Comparison of ENCODE assay signal across 19 cellular contexts in the genomic region with DNA sequence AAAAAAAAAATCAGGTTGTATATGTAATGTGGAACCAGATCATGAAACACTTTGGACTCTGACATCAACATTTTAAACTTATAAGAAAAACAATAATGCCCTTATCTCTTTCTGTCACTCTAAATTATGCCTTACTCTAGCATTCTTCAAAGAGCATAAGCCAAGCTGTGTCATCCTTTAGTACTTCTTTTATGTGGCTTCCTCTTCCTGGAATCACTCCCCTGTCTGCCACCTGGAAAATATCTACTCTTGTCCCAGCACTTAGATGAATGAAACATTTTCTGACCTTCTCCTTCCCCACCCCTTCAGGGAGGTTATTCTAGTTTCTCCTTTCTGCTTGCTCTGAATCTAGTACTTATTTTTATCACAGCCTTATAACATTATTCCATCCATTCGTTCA.
"Had no signal": no experiment of that assay in that cellular context is flagged by ENCODE, and none has a peak within 500 bp of the region (broad histone marks: within the 10 kb centered on the region; RNA-seq: fewer than 3 reads in every experiment).

No MANE protein-coding gene starts in this region.

- H3K27ac ChIP-seq: left lung had no signal

- H3K27me3 ChIP-seq: left lung had no signal

- H3K4me3 Mint-ChIP-seq: activated CD4-positive, alpha-beta memory T cell treated with anti-CD3 and anti-CD28 coated beads, Interleukin-2, amount 10 ng/mL, durations not matched to agents 7 days and 5 days; activated CD8-positive, alpha-beta memory T cell treated with anti-CD3 and anti-CD28 coated beads, Interleukin-2, amount 10 ng/mL, durations not matched to agents 7 days and 5 days; activated naive CD4-positive, alpha-beta T cell treated with anti-CD3 and anti-CD28 coated beads, Interleukin-2, amount 10 ng/mL, durations not matched to agents 7 days and 5 days; brain; immature natural killer cell; natural killer cell; stimulated activated naive B cell treated with anti-CD40 and anti-IgM and Interleukin-4, amounts not matched to agents 10 μg/mL and 1 μg/mL and 100 μg/mL, for 72 hours; type B pancreatic cell had no signal

- H3K27me3 Mint-ChIP-seq: activated CD4-positive, alpha-beta memory T cell treated with anti-CD3 and anti-CD28 coated beads, Interleukin-2, amount 10 ng/mL, durations not matched to agents 7 days and 5 days; activated CD8-positive, alpha-beta memory T cell treated with anti-CD3 and anti-CD28 coated beads, Interleukin-2, amount 10 ng/mL, durations not matched to agents 7 days and 5 days; activated naive CD4-positive, alpha-beta T cell treated with anti-CD3 and anti-CD28 coated beads, Interleukin-2, amount 10 ng/mL, durations not matched to agents 7 days and 5 days; progenitor cell of endocrine pancreas; stimulated activated naive B cell treated with anti-CD40 and anti-IgM and Interleukin-4, amounts not matched to agents 10 μg/mL and 1 μg/mL and 100 μg/mL, for 72 hours; type B pancreatic cell had no signal

- H3K9me3 ChIP-seq: left lung had no signal

- H3K4me1 Mint-ChIP-seq: activated CD4-positive, alpha-beta memory T cell treated with anti-CD3 and anti-CD28 coated beads, Interleukin-2, amount 10 ng/mL, durations not matched to agents 7 days and 5 days; activated CD8-positive, alpha-beta memory T cell treated with anti-CD3 and anti-CD28 coated beads, Interleukin-2, amount 10 ng/mL, durations not matched to agents 7 days and 5 days; activated naive CD4-positive, alpha-beta T cell treated with anti-CD3 and anti-CD28 coated beads, Interleukin-2, amount 10 ng/mL, durations not matched to agents 7 days and 5 days; brain; immature natural killer cell; natural killer cell; stimulated activated naive B cell treated with anti-CD40 and anti-IgM and Interleukin-4, amounts not matched to agents 10 μg/mL and 1 μg/mL and 100 μg/mL, for 72 hours had no signal

- H3K9me3 Mint-ChIP-seq: activated CD4-positive, alpha-beta memory T cell treated with anti-CD3 and anti-CD28 coated beads, Interleukin-2, amount 10 ng/mL, durations not matched to agents 7 days and 5 days; activated naive CD4-positive, alpha-beta T cell treated with anti-CD3 and anti-CD28 coated beads, Interleukin-2, amount 10 ng/mL, durations not matched to agents 7 days and 5 days; brain; type B pancreatic cell had no signal

- H3K4me3 ChIP-seq: left lung, lung had no signal

- ATAC-seq: activated CD8-positive, alpha-beta memory T cell treated with anti-CD3 and anti-CD28 coated beads, Interleukin-2, amount 10 ng/mL, durations not matched to agents 7 days and 5 days; left lung; natural killer cell; stimulated activated naive B cell treated with anti-CD40 and anti-IgM and Interleukin-4, amounts not matched to agents 10 μg/mL and 1 μg/mL and 100 μg/mL, for 72 hours had no signal

- DNase-seq: activated CD4-positive, alpha-beta memory T cell treated with anti-CD3 and anti-CD28 coated beads, Interleukin-2, amount 10 ng/mL, durations not matched to agents 7 days and 5 days; activated CD4-positive, alpha-beta T cell treated with anti-CD3 and anti-CD28 coated beads for 48 hours; activated CD8-positive, alpha-beta memory T cell treated with anti-CD3 and anti-CD28 coated beads, Interleukin-2, amount 10 ng/mL, durations not matched to agents 7 days and 5 days; activated effector memory CD4-positive, alpha-beta T cell treated with anti-CD3 and anti-CD28 coated beads, Interleukin-2, amount 50 U/mL, for 16 hours; activated naive CD4-positive, alpha-beta T cell treated with anti-CD3 and anti-CD28 coated beads, Interleukin-2, amount 10 ng/mL, durations not matched to agents 7 days and 5 days; activated T-cell treated with anti-CD3 and anti-CD28 coated beads for 4 hours; effector memory CD4-positive, alpha-beta T cell; immature natural killer cell; kidney glomerular epithelial cell; left lung; natural killer cell; retina; stimulated activated CD4-positive, alpha-beta T cell treated with anti-CD3 and anti-CD28 coated beads, Interleukin-2, amount 100 ng/mL, for 48 hours; stimulated activated CD8-positive, alpha-beta memory T cell treated with anti-CD3 and anti-CD28 coated beads, Interleukin-4, amount 100 ng/mL, for 48 hours; stimulated activated naive B cell treated with anti-CD40 and anti-IgM and Interleukin-4, amounts not matched to agents 10 μg/mL and 1 μg/mL and 100 μg/mL, for 72 hours had no signal

- H3K36me3 ChIP-seq: left lung had no signal

- H3K36me3 Mint-ChIP-seq: activated CD8-positive, alpha-beta memory T cell treated with anti-CD3 and anti-CD28 coated beads, Interleukin-2, amount 10 ng/mL, durations not matched to agents 7 days and 5 days; activated naive CD4-positive, alpha-beta T cell treated with anti-CD3 and anti-CD28 coated beads, Interleukin-2, amount 10 ng/mL, durations not matched to agents 7 days and 5 days; brain; immature natural killer cell; natural killer cell; stimulated activated naive B cell treated with anti-CD40 and anti-IgM and Interleukin-4, amounts not matched to agents 10 μg/mL and 1 μg/mL and 100 μg/mL, for 72 hours; type B pancreatic cell had no signal

- H3K27ac Mint-ChIP-seq: activated CD4-positive, alpha-beta memory T cell treated with anti-CD3 and anti-CD28 coated beads, Interleukin-2, amount 10 ng/mL, durations not matched to agents 7 days and 5 days; activated CD8-positive, alpha-beta memory T cell treated with anti-CD3 and anti-CD28 coated beads, Interleukin-2, amount 10 ng/mL, durations not matched to agents 7 days and 5 days; activated naive CD4-positive, alpha-beta T cell treated with anti-CD3 and anti-CD28 coated beads, Interleukin-2, amount 10 ng/mL, durations not matched to agents 7 days and 5 days; brain; immature natural killer cell; natural killer cell; progenitor cell of endocrine pancreas; stimulated activated naive B cell treated with anti-CD40 and anti-IgM and Interleukin-4, amounts not matched to agents 10 μg/mL and 1 μg/mL and 100 μg/mL, for 72 hours; type B pancreatic cell had no signal

- H3K4me1 ChIP-seq: left lung had no signal
